8 cellular contexts compared by ENCODE assay signal in genomic region chr2:229715895-229716507, GRCh38. TPM values are rescaled to one million over a fixed set of nuclear protein-coding genes. Genes with fewer than 3 reads are reported as not detected.
A peak's percentile ranks its signal among the peaks of the same experiment; 100 is the strongest.
DNase-seq lines count a peak whose midpoint lies in the region; FAIRE-seq and TF ChIP-seq lines count a peak whose summit lies in the region.

No MANE protein-coding gene starts in this region.

- no peak overlapping the region for H3K27ac Mint-ChIP-seq in activated naive CD4-positive, alpha-beta T cell treated with anti-CD3 and anti-CD28 coated beads for 36 hours
- no peak overlapping the region for H3K27ac Mint-ChIP-seq in activated T-helper 1 cell treated with anti-CD3 and anti-CD28 coated beads, Interleukin-12 subunit alpha, Interleukin-12 subunit beta, Interleukin-2, Interleukin-4 antibody, amounts not matched to agents 30 ng/mL and 10 ng/mL and 1 ng/mL, durations not matched to agents 14 hours and 24 hours and 36 hours

- TF ChIP-seq POLR2A in vagina (IDR thresholded peaks at IDR 0.05): no peak

- no peaks in the 10 kb centered on the region for H3K9me3 Mint-ChIP-seq in activated naive CD4-positive, alpha-beta T cell treated with anti-CD3 and anti-CD28 coated beads for 36 hours
- no peaks in the 10 kb centered on the region for H3K9me3 Mint-ChIP-seq in activated T-helper 1 cell treated with anti-CD3 and anti-CD28 coated beads, Interleukin-12 subunit alpha, Interleukin-12 subunit beta, Interleukin-2, Interleukin-4 antibody, amounts not matched to agents 30 ng/mL and 10 ng/mL and 1 ng/mL, durations not matched to agents 14 hours and 24 hours and 36 hours

- no peaks in the 10 kb centered on the region for H3K36me3 Mint-ChIP-seq in activated naive CD4-positive, alpha-beta T cell treated with anti-CD3 and anti-CD28 coated beads for 36 hours (ENCODE audit: low read depth)
- no peaks in the 10 kb centered on the region for H3K36me3 Mint-ChIP-seq in activated T-helper 1 cell treated with anti-CD3 and anti-CD28 coated beads, Interleukin-12 subunit alpha, Interleukin-12 subunit beta, Interleukin-2, Interleukin-4 antibody, amounts not matched to agents 30 ng/mL and 10 ng/mL and 1 ng/mL, durations not matched to agents 14 hours and 24 hours and 36 hours (ENCODE audit: low read depth)

- CTCF ChIA-PET in activated naive CD4-positive, alpha-beta T cell treated with anti-CD3 and anti-CD28 coated beads for 36 hours (lab: Charles Lee): interaction anchor here (0.6 to 2.0 kb wide), 4 partner anchors 9 to 195 kb away, joined by 3 to 5 read pairs (median 4); no protein-coding TSS in a partner anchor

- H3K4me3 ChIP-seq in AG09309 (ENCODE audit: control insufficient read depth, low read depth, low read length) (no peak overlapping the region), vagina (no peak overlapping the region)

- peaks cover 4% of the 10 kb centered on the region for H3K27me3 ChIP-seq in vagina

- TF ChIP-seq CTCF in AG09309 (IDR thresholded peaks at IDR 0.05; ENCODE audit: control insufficient read depth, insufficient read depth, low read depth, low read length, missing control alignments): peak; percentile 36
- no peak for TF ChIP-seq CTCF in vagina (IDR thresholded peaks at IDR 0.05)

- H3K4me1 ChIP-seq in vagina: peaks cover 20% of the 10 kb centered on the region

- H3K4me3 Mint-ChIP-seq in activated naive CD4-positive, alpha-beta T cell treated with anti-CD3 and anti-CD28 coated beads for 36 hours: no peak overlapping the region
- no peak overlapping the region for H3K4me3 Mint-ChIP-seq in activated T-helper 1 cell treated with anti-CD3 and anti-CD28 coated beads, Interleukin-12 subunit alpha, Interleukin-12 subunit beta, Interleukin-2, Interleukin-4 antibody, amounts not matched to agents 30 ng/mL and 10 ng/mL and 1 ng/mL, durations not matched to agents 14 hours and 24 hours and 36 hours

- DNase-seq in AG09309 (ENCODE audit: low read depth) (no peak), H4 (ENCODE audit: low spot score) (peak; percentile 49), NCI-H460 (ENCODE audit: extremely low read depth, low read depth) (peak; percentile 61), iris pigment epithelial cell (ENCODE audit: low read depth) (peak; percentile 15), urothelium cell line (ENCODE audit: low spot score) (peak; percentile 47), vagina (ENCODE audit: extremely low spot score in 2 of 2) (no peak)
- peak; percentile 70 for DNase-seq in activated naive CD4-positive, alpha-beta T cell treated with anti-CD3 and anti-CD28 coated beads for 36 hours
- DNase-seq in activated T-helper 1 cell treated with anti-CD3 and anti-CD28 coated beads, Interleukin-12 subunit alpha, Interleukin-12 subunit beta, Interleukin-2, Interleukin-4 antibody, amounts not matched to agents 30 ng/mL and 10 ng/mL and 1 ng/mL, durations not matched to agents 14 hours and 24 hours and 36 hours (ENCODE audit: low spot score): no peak

- H3K9me3 ChIP-seq in vagina: no peaks in the 10 kb centered on the region

- peaks cover 11% of the 10 kb centered on the region for H3K4me1 Mint-ChIP-seq in activated naive CD4-positive, alpha-beta T cell treated with anti-CD3 and anti-CD28 coated beads for 36 hours (ENCODE audit: low read depth)
- H3K4me1 Mint-ChIP-seq in activated T-helper 1 cell treated with anti-CD3 and anti-CD28 coated beads, Interleukin-12 subunit alpha, Interleukin-12 subunit beta, Interleukin-2, Interleukin-4 antibody, amounts not matched to agents 30 ng/mL and 10 ng/mL and 1 ng/mL, durations not matched to agents 14 hours and 24 hours and 36 hours (ENCODE audit: low read depth): no peaks in the 10 kb centered on the region

- peaks cover 50% of the 10 kb centered on the region for H3K27me3 Mint-ChIP-seq in activated naive CD4-positive, alpha-beta T cell treated with anti-CD3 and anti-CD28 coated beads for 36 hours (ENCODE audit: low read depth)
- peaks cover 62% of the 10 kb centered on the region for H3K27me3 Mint-ChIP-seq in activated T-helper 1 cell treated with anti-CD3 and anti-CD28 coated beads, Interleukin-12 subunit alpha, Interleukin-12 subunit beta, Interleukin-2, Interleukin-4 antibody, amounts not matched to agents 30 ng/mL and 10 ng/mL and 1 ng/mL, durations not matched to agents 14 hours and 24 hours and 36 hours (ENCODE audit: insufficient read depth)

- no peaks in the 10 kb centered on the region for H3K36me3 ChIP-seq in vagina

- intact Hi-C loops in activated naive CD4-positive, alpha-beta T cell treated with anti-CD3 and anti-CD28 coated beads for 36 hours (cut with micrococcal nuclease): loop anchor here (2.0 to 10.0 kb wide), 6 partner anchors 207 to 1824 kb away; partner anchors contain the start of genes FBXO36 and TRIP12
- intact Hi-C loops in activated T-helper 1 cell treated with anti-CD3 and anti-CD28 coated beads, Interleukin-12 subunit alpha, Interleukin-12 subunit beta, Interleukin-2, Interleukin-4 antibody, amounts not matched to agents 30 ng/mL and 10 ng/mL and 1 ng/mL, durations not matched to agents 14 hours and 24 hours and 36 hours (cut with micrococcal nuclease): loop anchor here (10.0 kb wide), 1 partner anchor 1831 kb away; no protein-coding TSS in a partner anchor
- intact Hi-C loops in vagina (cut with DNase I): no loop called here

- no peak overlapping the region for H3K27ac ChIP-seq in vagina

- FAIRE-seq in urothelium cell line (lab: Jason Lieb, UNC): no peak

RNA-seq across cellular contexts. Expression of gene DNER, which starts 1.6 kb away (rescaled TPM):
- 7.1 and 8.7 TPM in 2 replicates for total RNA-seq in H4 (2014; rRNA removed; shearing (Covaris generic))
- total RNA-seq in NCI-H460 (2014; rRNA removed; shearing (Covaris generic)): 107 and 111 TPM in 2 replicates
- polyA plus RNA-seq in NCI-H460 (2014; cell fraction: nucleus; rRNA removed): 112 and 135 TPM in 2 replicates
- not detected for total RNA-seq in activated naive CD4-positive, alpha-beta T cell treated with anti-CD3 and anti-CD28 coated beads for 36 hours
- total RNA-seq in activated T-helper 1 cell treated with anti-CD3 and anti-CD28 coated beads, Interleukin-12 subunit alpha, Interleukin-12 subunit beta, Interleukin-2, Interleukin-4 antibody, amounts not matched to agents 30 ng/mL and 10 ng/mL and 1 ng/mL, durations not matched to agents 14 hours and 24 hours and 36 hours: not detected in 2 replicates
- 11.3 TPM for total RNA-seq in vagina

Comparison
In these comparisons a context has a peak if more than half of its experiments do, and no peak if none do; other contexts are left out.
1. DNase-seq: peak in H4 (single experiment), NCI-H460 (single experiment), activated naive CD4-positive, alpha-beta T cell treated with anti-CD3 and anti-CD28 coated beads for 36 hours (single experiment), iris pigment epithelial cell (single experiment) and urothelium cell line (single experiment); none in AG09309 (single experiment), activated T-helper 1 cell treated with anti-CD3 and anti-CD28 coated beads, Interleukin-12 subunit alpha, Interleukin-12 subunit beta, Interleukin-2, Interleukin-4 antibody, amounts not matched to agents 30 ng/mL and 10 ng/mL and 1 ng/mL, durations not matched to agents 14 hours and 24 hours and 36 hours (single experiment) and vagina (0 of 2).